8 cellular contexts compared by ENCODE assay signal in genomic region chr14:89417469-89418225, GRCh38. TPM values are rescaled to one million over a fixed set of nuclear protein-coding genes. Genes with fewer than 3 reads are reported as not detected.
A peak's percentile ranks its signal among the peaks of the same experiment; 100 is the strongest.
DNase-seq lines count a peak whose midpoint lies in the region; ATAC-seq and TF ChIP-seq lines count a peak whose summit lies in the region.

No MANE protein-coding gene starts in this region.

- CTCF ChIA-PET in AG04450 (lab: Charles Lee), result no interaction called here

- H3K27ac ChIP-seq in AG04450 (ENCODE audit: low read depth, low read length) (peak overlapping the region; percentile 31), colonic mucosa (peak overlapping the region; percentile 77)

- POLR2A ChIA-PET in AG04450 (lab: Yijun Ruan, JAX), result interaction anchor here (0.7 kb wide), 1 partner anchor 8 kb away, joined by 3 read pairs; no protein-coding TSS in a partner anchor

- H3K4me3 ChIP-seq in AG04450 (ENCODE audit: low read depth, low read length) (peak overlapping the region; percentile 67), colonic mucosa (peak overlapping the region; percentile 65), lower leg skin (ENCODE audit: low read depth, poor library complexity, severe bottlenecking) (peak overlapping the region; percentile 52)

- peaks cover 4% of the 10 kb centered on the region; the same call in 1 of the 2 replicates for H3K9me3 ChIP-seq in AG04450 (ENCODE audit: control insufficient read depth, insufficient read depth, low read length)
- H3K9me3 ChIP-seq in colonic mucosa, result no peaks in the 10 kb centered on the region

- no peak for TF ChIP-seq POLR2A in lower leg skin (IDR thresholded peaks at IDR 0.05)

- intact Hi-C loops in colonic mucosa (cut with DNase I) (loop anchor here (10.0 kb wide), 2 partner anchors 233 to 383 kb away; no protein-coding TSS in a partner anchor), lower leg skin (cut with DNase I; ENCODE audit: low total_unique reads) (no loop called here)

- H3K4me1 ChIP-seq in colonic mucosa, result no peaks in the 10 kb centered on the region

- ATAC-seq in GM18520 (IDR thresholded peaks at IDR 0.05; ENCODE audit: unreplicated experiment) (peak; percentile 39), HG03045 (IDR thresholded peaks at IDR 0.05; ENCODE audit: unreplicated experiment) (peak; percentile 40)

- H3K27me3 ChIP-seq in AG04450 (ENCODE audit: control insufficient read depth, insufficient read depth, low read length) (no peaks in the 10 kb centered on the region), colonic mucosa (no peaks in the 10 kb centered on the region)

- WGBS in lower leg skin, 2 donors, result 1% methylated on average over 28 to 46 of the region's 50 CpGs

- H3K36me3 ChIP-seq in colonic mucosa, result no peaks in the 10 kb centered on the region

- DNase-seq in AG04450 (ENCODE audit: low read depth, low spot score), result no peak
- DNase-seq in NCI-H2227 treated with DMSO at 0.1 percent for 48 hours (lab: John Stamatoyannopoulos, UW), result peak; percentile 38
- peak; percentile 41 for DNase-seq in activated CD4-positive, alpha-beta T cell treated with anti-CD3 and anti-CD28 coated beads for 1 hour
- DNase-seq in colonic mucosa, result peak; percentile 69
- DNase-seq in lower leg skin (ENCODE audit: low spot score in 2 of 2), result peak; percentile 71 to 92
- peak; percentile 34 to 40 (median 37) for DNase-seq in stimulated activated CD4-positive, alpha-beta T cell treated with anti-CD3 and anti-CD28 coated beads, TNF-alpha, amount 100 ng/mL, for 1 hour (ENCODE audit: low read depth in 3 of 3, low spot score in 1 of 3)

- TF ChIP-seq CTCF in AG04450 (IDR thresholded peaks at IDR 0.05; ENCODE audit: low read depth, low read length) (peak; percentile 38), colonic mucosa (IDR thresholded peaks at IDR 0.05) (peak; percentile 30), lower leg skin (IDR thresholded peaks at IDR 0.05) (peak in 1 of 3 donors; percentile 8)

- H3K9ac ChIP-seq in colonic mucosa (ENCODE audit: low read depth in 2 of 2, low read length in 2 of 2), result peak overlapping the region; percentile 88 to 95

RNA-seq across cellular contexts. Expression of gene FOXN3, which starts 0.6 kb away (rescaled TPM):
- polyA plus RNA-seq in AG04450 (2011; rRNA removed), result 41.8 and 46.5 TPM in 2 replicates
- polyA minus RNA-seq in AG04450 (2011; rRNA and poly(A)+ RNA removed), result 67.8 and 89.4 TPM in 2 replicates
- total RNA-seq in colonic mucosa (10 to 100 TPM; 46.8 to 72.6 TPM), lower leg skin (100 to 1,000 TPM; 118 to 211 (median 167) TPM)
